Comparison of ENCODE assay signal across 1 cellular context in genomic region chr19:19203012-19203856, GRCh38.
TF ChIP-seq lines count a peak whose summit lies in the region.

Gene NR2C2AP (minus strand): TSS chr19:19203414. CDS start chr19:19203060, 354 bp downstream.

TF ChIP-seq in SK-N-SH, 30 proteins besides CTCF, POLR2A, EP300 and RAD21 (continued from another document):
- no peak for TF ChIP-seq TEAD4 (IDR thresholded peaks at IDR 0.05; ENCODE audit: borderline replicate concordance, insufficient read depth)
- peak; percentile 97 for TF ChIP-seq MXI1 (IDR thresholded peaks at IDR 0.05; ENCODE audit: low read depth, low read length)
- TF ChIP-seq MAX (IDR thresholded peaks at IDR 0.05; ENCODE audit: low read depth) = peak; percentile 89
- TF ChIP-seq FOXM1 (IDR thresholded peaks at IDR 0.05; ENCODE audit: low read depth) = no peak
- TF ChIP-seq POLR2AphosphoS5 (IDR thresholded peaks at IDR 0.05; ENCODE audit: low read depth, low read length) = peak; percentile 74; the same call in 1 of the 2 replicates
- TF ChIP-seq NRF1 (IDR thresholded peaks at IDR 0.05; ENCODE audit: low read depth, low read length) = peak; percentile 78
- TF ChIP-seq SMC3 (IDR thresholded peaks at IDR 0.05; ENCODE audit: low read depth, low read length) = no peak
- TF ChIP-seq, protein P1, sequence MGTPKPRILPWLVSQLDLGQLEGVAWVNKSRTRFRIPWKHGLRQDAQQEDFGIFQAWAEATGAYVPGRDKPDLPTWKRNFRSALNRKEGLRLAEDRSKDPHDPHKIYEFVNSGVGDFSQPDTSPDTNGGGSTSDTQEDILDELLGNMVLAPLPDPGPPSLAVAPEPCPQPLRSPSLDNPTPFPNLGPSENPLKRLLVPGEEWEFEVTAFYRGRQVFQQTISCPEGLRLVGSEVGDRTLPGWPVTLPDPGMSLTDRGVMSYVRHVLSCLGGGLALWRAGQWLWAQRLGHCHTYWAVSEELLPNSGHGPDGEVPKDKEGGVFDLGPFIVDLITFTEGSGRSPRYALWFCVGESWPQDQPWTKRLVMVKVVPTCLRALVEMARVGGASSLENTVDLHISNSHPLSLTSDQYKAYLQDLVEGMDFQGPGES (IDR thresholded peaks at IDR 0.05; ENCODE audit: low read depth, low read length) = no peak
- TF ChIP-seq, protein P2, sequence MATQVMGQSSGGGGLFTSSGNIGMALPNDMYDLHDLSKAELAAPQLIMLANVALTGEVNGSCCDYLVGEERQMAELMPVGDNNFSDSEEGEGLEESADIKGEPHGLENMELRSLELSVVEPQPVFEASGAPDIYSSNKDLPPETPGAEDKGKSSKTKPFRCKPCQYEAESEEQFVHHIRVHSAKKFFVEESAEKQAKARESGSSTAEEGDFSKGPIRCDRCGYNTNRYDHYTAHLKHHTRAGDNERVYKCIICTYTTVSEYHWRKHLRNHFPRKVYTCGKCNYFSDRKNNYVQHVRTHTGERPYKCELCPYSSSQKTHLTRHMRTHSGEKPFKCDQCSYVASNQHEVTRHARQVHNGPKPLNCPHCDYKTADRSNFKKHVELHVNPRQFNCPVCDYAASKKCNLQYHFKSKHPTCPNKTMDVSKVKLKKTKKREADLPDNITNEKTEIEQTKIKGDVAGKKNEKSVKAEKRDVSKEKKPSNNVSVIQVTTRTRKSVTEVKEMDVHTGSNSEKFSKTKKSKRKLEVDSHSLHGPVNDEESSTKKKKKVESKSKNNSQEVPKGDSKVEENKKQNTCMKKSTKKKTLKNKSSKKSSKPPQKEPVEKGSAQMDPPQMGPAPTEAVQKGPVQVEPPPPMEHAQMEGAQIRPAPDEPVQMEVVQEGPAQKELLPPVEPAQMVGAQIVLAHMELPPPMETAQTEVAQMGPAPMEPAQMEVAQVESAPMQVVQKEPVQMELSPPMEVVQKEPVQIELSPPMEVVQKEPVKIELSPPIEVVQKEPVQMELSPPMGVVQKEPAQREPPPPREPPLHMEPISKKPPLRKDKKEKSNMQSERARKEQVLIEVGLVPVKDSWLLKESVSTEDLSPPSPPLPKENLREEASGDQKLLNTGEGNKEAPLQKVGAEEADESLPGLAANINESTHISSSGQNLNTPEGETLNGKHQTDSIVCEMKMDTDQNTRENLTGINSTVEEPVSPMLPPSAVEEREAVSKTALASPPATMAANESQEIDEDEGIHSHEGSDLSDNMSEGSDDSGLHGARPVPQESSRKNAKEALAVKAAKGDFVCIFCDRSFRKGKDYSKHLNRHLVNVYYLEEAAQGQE (IDR thresholded peaks at IDR 0.05; ENCODE audit: low read depth, low read length) = no peak
- no peak for TF ChIP-seq EZH2phosphoT487 (IDR thresholded peaks at IDR 0.05; ENCODE audit: borderline replicate concordance, low read depth)
- TF ChIP-seq, protein P3, sequence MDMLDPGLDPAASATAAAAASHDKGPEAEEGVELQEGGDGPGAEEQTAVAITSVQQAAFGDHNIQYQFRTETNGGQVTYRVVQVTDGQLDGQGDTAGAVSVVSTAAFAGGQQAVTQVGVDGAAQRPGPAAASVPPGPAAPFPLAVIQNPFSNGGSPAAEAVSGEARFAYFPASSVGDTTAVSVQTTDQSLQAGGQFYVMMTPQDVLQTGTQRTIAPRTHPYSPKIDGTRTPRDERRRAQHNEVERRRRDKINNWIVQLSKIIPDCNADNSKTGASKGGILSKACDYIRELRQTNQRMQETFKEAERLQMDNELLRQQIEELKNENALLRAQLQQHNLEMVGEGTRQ (IDR thresholded peaks at IDR 0.05; ENCODE audit: borderline replicate concordance, low read depth, low read length) = no peak
- TF ChIP-seq FOXJ3 (CRISPR knock-in tag; IDR thresholded peaks at IDR 0.05) = no peak
TF ChIP-seq in SK-N-SH: peak in this region for 11.
